ENCODE assay signal across 26 cellular contexts in the genomic region with DNA sequence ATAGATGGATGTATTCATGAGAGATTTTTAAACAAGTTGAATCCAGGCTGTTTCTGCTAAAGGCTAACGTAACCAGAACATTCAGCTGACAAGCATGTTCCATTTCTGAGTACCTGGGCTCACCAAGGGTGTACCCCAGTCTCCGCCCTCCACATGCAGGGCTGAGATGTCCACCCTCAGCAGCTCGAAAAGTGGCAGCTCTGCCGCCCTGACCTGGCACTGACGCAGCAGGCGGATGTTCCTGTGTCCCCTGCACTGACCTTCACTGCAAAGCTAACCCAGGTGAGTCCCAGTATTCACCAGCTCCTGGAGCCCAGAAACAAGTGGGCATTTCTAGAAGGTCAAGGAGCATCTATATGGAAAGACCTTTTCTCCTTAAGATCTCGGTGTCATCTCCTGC.
"Had no signal": no experiment of that assay in that cellular context is flagged by ENCODE, and none has a peak within 500 bp of the region (broad histone marks: within the 10 kb centered on the region; RNA-seq: fewer than 3 reads in every experiment).

No MANE protein-coding gene starts in this region.

- H3K9ac ChIP-seq: parathyroid adenoma had no signal

- H3K9me3 ChIP-seq: psoas muscle, right lobe of liver, sigmoid colon, thoracic aorta, thyroid gland, transverse colon, upper lobe of right lung, uterus had no signal

- H3K4me1 Mint-ChIP-seq: naive thymus-derived CD4-positive, alpha-beta T cell; natural killer cell; nephron; stimulated activated effector memory CD8-positive, alpha-beta T cell treated with anti-CD3 and anti-CD28 coated beads, Interleukin-12 subunit alpha, Interleukin-12 subunit beta, amount 100 ng/mL, for 72 hours; stimulated activated naive CD8-positive, alpha-beta T cell treated with anti-CD3 and anti-CD28 coated beads, Interleukin-15, amount 100 ng/mL, for 72 hours had no signal

- H3K36me3 ChIP-seq: right lobe of liver, sigmoid colon, thoracic aorta, thyroid gland, transverse colon, upper lobe of right lung, uterus had no signal

- H3K4me3 Mint-ChIP-seq: naive thymus-derived CD4-positive, alpha-beta T cell; natural killer cell; nephron; stimulated activated effector memory CD8-positive, alpha-beta T cell treated with anti-CD3 and anti-CD28 coated beads, Interleukin-12 subunit alpha, Interleukin-12 subunit beta, amount 100 ng/mL, for 72 hours; stimulated activated naive CD8-positive, alpha-beta T cell treated with anti-CD3 and anti-CD28 coated beads, Interleukin-15, amount 100 ng/mL, for 72 hours; type B pancreatic cell had no signal

- H3K36me3 Mint-ChIP-seq: natural killer cell; stimulated activated effector memory CD8-positive, alpha-beta T cell treated with anti-CD3 and anti-CD28 coated beads, Interleukin-12 subunit alpha, Interleukin-12 subunit beta, amount 100 ng/mL, for 72 hours; type B pancreatic cell had no signal

- H3K27me3 Mint-ChIP-seq: progenitor cell of endocrine pancreas; stimulated activated naive CD8-positive, alpha-beta T cell treated with anti-CD3 and anti-CD28 coated beads, Interleukin-15, amount 100 ng/mL, for 72 hours; type B pancreatic cell had no signal

- H3K27ac ChIP-seq: parathyroid adenoma, psoas muscle, right lobe of liver, sigmoid colon, thoracic aorta, thyroid gland, transverse colon, upper lobe of right lung, uterus had no signal

- H3K9me3 Mint-ChIP-seq: stimulated activated effector memory CD8-positive, alpha-beta T cell treated with anti-CD3 and anti-CD28 coated beads, Interleukin-12 subunit alpha, Interleukin-12 subunit beta, amount 100 ng/mL, for 72 hours had no signal

- H3K27ac Mint-ChIP-seq: naive thymus-derived CD4-positive, alpha-beta T cell; natural killer cell; nephron; progenitor cell of endocrine pancreas; stimulated activated effector memory CD8-positive, alpha-beta T cell treated with anti-CD3 and anti-CD28 coated beads, Interleukin-12 subunit alpha, Interleukin-12 subunit beta, amount 100 ng/mL, for 72 hours; stimulated activated naive CD8-positive, alpha-beta T cell treated with anti-CD3 and anti-CD28 coated beads, Interleukin-15, amount 100 ng/mL, for 72 hours; type B pancreatic cell had no signal

- H3K4me1 ChIP-seq: parathyroid adenoma, psoas muscle, right lobe of liver, sigmoid colon, thyroid gland, transverse colon, upper lobe of right lung, uterus had no signal

- H2AFZ ChIP-seq: parathyroid adenoma had no signal

- DNase-seq: naive thymus-derived CD4-positive, alpha-beta T cell; natural killer cell; occipital lobe; psoas muscle; right cardiac atrium; right lobe of liver; sigmoid colon; small intestine; stimulated activated CD4-positive, alpha-beta T cell treated with anti-CD3 and anti-CD28 coated beads, Interleukin-15, amount 100 ng/mL, for 24 hours; stimulated activated CD4-positive, alpha-beta T cell treated with anti-CD3 and anti-CD28 coated beads, Interleukin-2, amount 100 ng/mL, for 24 hours; stimulated activated CD4-positive, alpha-beta T cell treated with anti-CD3 and anti-CD28 coated beads, Interleukin-2, amount 100 ng/mL, for 48 hours; stimulated activated CD4-positive, alpha-beta T cell treated with anti-CD3 and anti-CD28 coated beads, Interleukin-4, amount 100 ng/mL, for 24 hours; stimulated activated naive CD4-positive, alpha-beta T cell; stimulated activated naive CD8-positive, alpha-beta T cell treated with anti-CD3 and anti-CD28 coated beads, Interleukin-15, amount 100 ng/mL, for 72 hours; stimulated activated naive CD8-positive, alpha-beta T cell treated with anti-CD3 and anti-CD28 coated beads, Interleukin-15, Interleukin-2, amounts not matched to agents 100 U/mL and 50 U/mL, for 24 hours; substantia nigra; thyroid gland; upper lobe of right lung; uterus had no signal

- ATAC-seq: naive thymus-derived CD4-positive, alpha-beta T cell; natural killer cell; psoas muscle; right cardiac atrium; right lobe of liver; stimulated activated effector memory CD8-positive, alpha-beta T cell treated with anti-CD3 and anti-CD28 coated beads, Interleukin-12 subunit alpha, Interleukin-12 subunit beta, amount 100 ng/mL, for 72 hours; stimulated activated naive CD8-positive, alpha-beta T cell treated with anti-CD3 and anti-CD28 coated beads, Interleukin-15, amount 100 ng/mL, for 72 hours; stimulated activated naive CD8-positive, alpha-beta T cell treated with anti-CD3 and anti-CD28 coated beads, Interleukin-15, Interleukin-2, amounts not matched to agents 100 U/mL and 50 U/mL, for 24 hours; upper lobe of right lung had no signal

- H3K4me3 ChIP-seq: psoas muscle, right lobe of liver, sigmoid colon, thoracic aorta, thyroid gland, transverse colon, upper lobe of right lung, uterus had no signal

- H3K27me3 ChIP-seq: right lobe of liver, sigmoid colon, thyroid gland, transverse colon, upper lobe of right lung, uterus had no signal
